In the genomic region with DNA sequence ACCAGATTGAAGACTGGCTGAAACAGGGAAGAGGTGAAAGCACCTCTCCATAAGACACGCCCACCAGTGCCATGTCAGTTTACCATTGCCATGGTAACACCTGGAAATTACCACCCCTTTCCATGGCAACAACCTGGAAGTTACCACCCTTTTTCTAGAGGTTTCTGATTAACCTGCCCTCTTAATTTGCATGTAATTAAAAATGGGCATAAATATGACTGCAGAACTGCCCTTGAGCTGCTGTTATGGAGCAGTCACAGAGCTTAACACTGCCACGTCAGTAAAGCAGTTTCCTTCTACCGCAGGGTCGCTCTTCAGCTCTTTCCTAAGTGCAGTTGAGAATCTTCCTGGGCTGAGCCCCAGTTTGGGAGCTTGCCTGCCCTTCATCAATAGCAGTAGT, we compare ENCODE assay signal across 8 cellular contexts. TPM values are rescaled to one million over a fixed set of nuclear protein-coding genes. Genes with fewer than 3 reads are reported as not detected.
DNase-seq lines count a peak whose midpoint lies in the region; ATAC-seq, FAIRE-seq and TF ChIP-seq lines count a peak whose summit lies in the region.

No MANE protein-coding gene starts in this region.

- H3K36me3 Mint-ChIP-seq in CD8-positive, alpha-beta T cell, result peaks cover 11% of the 10 kb centered on the region
- no peaks in the 10 kb centered on the region for H3K36me3 Mint-ChIP-seq in activated naive CD8-positive, alpha-beta T cell treated with anti-CD3 and anti-CD28 coated beads, Interleukin-2, amount 50 U/mL, for 24 hours (ENCODE audit: low read depth)
- no peaks in the 10 kb centered on the region for H3K36me3 Mint-ChIP-seq in natural killer cell

- no peaks in the 10 kb centered on the region for H3K27me3 Mint-ChIP-seq in CD8-positive, alpha-beta T cell (ENCODE audit: low read depth)
- H3K27me3 Mint-ChIP-seq in activated naive CD8-positive, alpha-beta T cell treated with anti-CD3 and anti-CD28 coated beads, Interleukin-2, amount 50 U/mL, for 24 hours, result no peaks in the 10 kb centered on the region
- no peaks in the 10 kb centered on the region for H3K27me3 Mint-ChIP-seq in natural killer cell (ENCODE audit: low read depth in 2 of 2)

- peak in 4 of 7 experiments; percentile 17 to 69 (median 47) for DNase-seq in CD8-positive, alpha-beta T cell
- DNase-seq in GM19239 (ENCODE audit: insufficient read length, low spot score) (no peak), natural killer cell (no peak), foreskin melanocyte (no peak), DMS79 (lab: John Stamatoyannopoulos, UW) (no peak)
- no peak for DNase-seq in activated naive CD8-positive, alpha-beta T cell treated with anti-CD3 and anti-CD28 coated beads, Interleukin-2, amount 50 U/mL, for 24 hours
- no peak for DNase-seq in activated CD8-positive, alpha-beta memory T cell treated with anti-CD3 and anti-CD28 coated beads for 24 hours

- H3K9me3 ChIP-seq in CD8-positive, alpha-beta T cell (ENCODE audit: low read length), result no peaks in the 10 kb centered on the region

- H3K9me3 Mint-ChIP-seq in CD8-positive, alpha-beta T cell, result no peaks in the 10 kb centered on the region
- no peaks in the 10 kb centered on the region for H3K9me3 Mint-ChIP-seq in activated naive CD8-positive, alpha-beta T cell treated with anti-CD3 and anti-CD28 coated beads, Interleukin-2, amount 50 U/mL, for 24 hours
- peaks cover 0 to 2% of the 10 kb centered on the region in 2 donors for H3K9me3 Mint-ChIP-seq in natural killer cell

- no peak overlapping the region for H3K4me3 ChIP-seq in CD8-positive, alpha-beta T cell (ENCODE audit: low read depth, low read length)

- POLR2A ChIA-PET in CD8-positive, alpha-beta T cell (lab: Charles Lee), result interaction anchor here (0.5 to 6.1 kb wide), 6 partner anchors 23 to 116 kb away, joined by 3 to 56 read pairs (median 3); a partner anchor contains a TSS

- peaks cover 86% of the 10 kb centered on the region for H3K4me1 Mint-ChIP-seq in CD8-positive, alpha-beta T cell (ENCODE audit: low read depth)
- peaks cover 83% of the 10 kb centered on the region for H3K4me1 Mint-ChIP-seq in activated naive CD8-positive, alpha-beta T cell treated with anti-CD3 and anti-CD28 coated beads, Interleukin-2, amount 50 U/mL, for 24 hours
- peaks cover 71 to 78% of the 10 kb centered on the region in 2 donors for H3K4me1 Mint-ChIP-seq in natural killer cell

- peaks cover 83% of the 10 kb centered on the region for H3K4me1 ChIP-seq in CD8-positive, alpha-beta T cell (ENCODE audit: insufficient read depth, low read length)

- peak; percentile 78 for FAIRE-seq in GM19239 (lab: Jason Lieb, UNC)

- peak; percentile 35 for ATAC-seq in CD8-positive, alpha-beta T cell
- ATAC-seq in HG03469 (IDR thresholded peaks at IDR 0.05; ENCODE audit: unreplicated experiment) (peak; percentile 21), natural killer cell (peak in 2 of 3 donors; percentile 7 to 11)
- ATAC-seq in activated naive CD8-positive, alpha-beta T cell treated with anti-CD3 and anti-CD28 coated beads, Interleukin-2, amount 50 U/mL, for 24 hours, result peak; percentile 47

- no peak for TF ChIP-seq CTCF in CD8-positive, alpha-beta T cell (IDR thresholded peaks at IDR 0.05)
- no peak for TF ChIP-seq CTCF in natural killer cell (IDR thresholded peaks at IDR 0.05)

- H3K27ac ChIP-seq in CD8-positive, alpha-beta T cell (ENCODE audit: low read depth, low read length), result peak overlapping the region; percentile 27

- peak overlapping the region; percentile 53 for H3K4me3 Mint-ChIP-seq in CD8-positive, alpha-beta T cell
- peak overlapping the region; percentile 54 for H3K4me3 Mint-ChIP-seq in activated naive CD8-positive, alpha-beta T cell treated with anti-CD3 and anti-CD28 coated beads, Interleukin-2, amount 50 U/mL, for 24 hours
- H3K4me3 Mint-ChIP-seq in natural killer cell, result peak overlapping the region; percentile 70

- peaks cover 4% of the 10 kb centered on the region for H3K36me3 ChIP-seq in CD8-positive, alpha-beta T cell (ENCODE audit: insufficient read depth, low read length)

- no peaks in the 10 kb centered on the region for H3K27me3 ChIP-seq in CD8-positive, alpha-beta T cell (ENCODE audit: insufficient read depth, low read length)

- intact Hi-C loops in CD8-positive, alpha-beta T cell (cut with DNase I, micrococcal nuclease), result loop anchor here in 1 of 2 experiments (5.0 kb wide), 1 partner anchor 53 kb away; a partner anchor contains a TSS
- intact Hi-C loops in natural killer cell (cut with micrococcal nuclease), result loop anchor here (5.0 kb wide), 1 partner anchor 92 kb away; a partner anchor contains a TSS

- CTCF ChIA-PET in CD8-positive, alpha-beta T cell (lab: Charles Lee), result interaction anchor here (0.6 to 7.5 kb wide), 7 partner anchors 17 to 117 kb away, joined by 3 to 90 read pairs (median 4); no protein-coding TSS in a partner anchor

- H3K27ac Mint-ChIP-seq in CD8-positive, alpha-beta T cell, result peak overlapping the region; percentile 98
- H3K27ac Mint-ChIP-seq in activated naive CD8-positive, alpha-beta T cell treated with anti-CD3 and anti-CD28 coated beads, Interleukin-2, amount 50 U/mL, for 24 hours, result peak overlapping the region; percentile 97
- peak overlapping the region; percentile 91 to 93 for H3K27ac Mint-ChIP-seq in natural killer cell

RNA-seq across cellular contexts. Expression of a gene that starts 55.2 kb away (rescaled TPM):
- 100 to 1,000 TPM; 109 to 118 TPM for total RNA-seq in CD8-positive, alpha-beta T cell
- 100 to 1,000 TPM in 1 of 3 donors, 10 to 100 TPM in 2; 63.4 to 105 (median 80.5) TPM for total RNA-seq in natural killer cell

Comparison
In these comparisons a context has a peak if more than half of its experiments do, and no peak if none do; other contexts are left out.
1. DNase-seq: peak in CD8-positive, alpha-beta T cell (4 of 7); none in GM19239 (single experiment), activated naive CD8-positive, alpha-beta T cell treated with anti-CD3 and anti-CD28 coated beads, Interleukin-2, amount 50 U/mL, for 24 hours (single experiment), natural killer cell (single experiment), foreskin melanocyte (single experiment), activated CD8-positive, alpha-beta memory T cell treated with anti-CD3 and anti-CD28 coated beads for 24 hours (single experiment) and DMS79 (single experiment).
2. Peak in every context shown above with its lines, with median percentiles within 50 percentile points of each other: ATAC-seq, H3K27ac Mint-ChIP-seq and H3K4me3 Mint-ChIP-seq.